In the genomic region with DNA sequence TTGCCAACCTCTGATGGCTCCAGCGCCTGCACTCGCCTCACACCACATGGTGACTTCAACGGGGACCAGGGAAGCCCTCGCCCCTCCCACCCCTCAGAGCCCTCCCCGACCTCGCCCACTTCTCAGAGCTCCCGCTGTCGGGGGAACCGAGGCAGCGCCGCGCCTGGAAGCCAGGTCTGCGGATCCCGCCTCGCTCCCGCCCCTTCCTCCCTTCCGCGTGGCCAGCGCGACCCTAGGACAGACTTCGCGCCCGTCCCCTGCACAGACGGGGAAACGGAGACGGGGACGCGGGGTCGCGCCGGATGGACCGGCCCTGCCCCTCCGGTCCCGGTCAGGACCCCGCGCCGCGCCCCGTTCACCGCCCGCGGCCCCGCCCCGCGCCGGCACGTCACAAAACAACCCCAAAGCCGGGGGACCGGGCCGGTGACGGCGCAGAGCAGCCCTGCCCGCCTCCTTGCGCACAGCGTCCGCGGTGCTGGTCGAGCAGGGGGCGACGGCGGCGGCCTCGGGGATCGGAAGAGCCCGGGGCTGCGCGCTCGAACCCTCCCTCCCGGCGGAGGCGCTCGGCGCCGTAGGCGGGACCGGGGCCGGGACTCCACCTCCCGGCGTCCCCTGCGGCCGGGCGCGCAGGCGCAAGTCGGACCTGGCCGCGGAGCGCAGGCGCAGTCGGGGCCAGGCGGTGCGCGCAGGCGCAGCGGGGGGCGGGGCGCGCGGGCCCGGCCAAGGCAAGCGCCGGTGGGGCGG, we compare ENCODE assay signal across 8 cellular contexts. TPM values are rescaled to one million over a fixed set of nuclear protein-coding genes. Genes with fewer than 3 reads are reported as not detected.
DNase-seq lines count a peak whose midpoint lies in the region; ATAC-seq and TF ChIP-seq lines count a peak whose summit lies in the region.

No MANE protein-coding gene starts in this region.

- H3K23ac ChIP-seq in IMR-90 (ENCODE audit: low read depth, low read length): no peak overlapping the region

- H3K4me1 Mint-ChIP-seq in activated T-helper 2 cell treated with anti-CD3 and anti-CD28 coated beads, Interferon-gamma antibody, Interleukin-2, Interleukin-4, amounts not matched to agents 10 μg/mL and 5 μg/mL and 100 μg/mL, durations not matched to agents 14 hours and 24 hours and 36 hours (ENCODE audit: low read depth): peaks cover 4% of the 10 kb centered on the region
- peaks cover 13% of the 10 kb centered on the region for H3K4me1 Mint-ChIP-seq in nephron

- H3K9me3 ChIP-seq in IMR-90 (ENCODE audit: control insufficient read depth, insufficient read depth, low read length): no peaks in the 10 kb centered on the region

- H4K20me1 ChIP-seq in IMR-90 (ENCODE audit: insufficient read depth, low read length): peaks cover 37% of the 10 kb centered on the region

- peak overlapping the region; percentile 88 for H3K27ac Mint-ChIP-seq in activated T-helper 2 cell treated with anti-CD3 and anti-CD28 coated beads, Interferon-gamma antibody, Interleukin-2, Interleukin-4, amounts not matched to agents 10 μg/mL and 5 μg/mL and 100 μg/mL, durations not matched to agents 14 hours and 24 hours and 36 hours
- peak overlapping the region; percentile 37 to 92 (median 70) for H3K27ac Mint-ChIP-seq in nephron

- H3K4ac ChIP-seq in IMR-90 (ENCODE audit: low read depth, low read length): peak overlapping the region; percentile 95

- TF ChIP-seq RAD21 in IMR-90 (IDR thresholded peaks at IDR 0.05; ENCODE audit: low read length): no peak

- peaks cover 3% of the 10 kb centered on the region for H3K36me3 Mint-ChIP-seq in activated T-helper 2 cell treated with anti-CD3 and anti-CD28 coated beads, Interferon-gamma antibody, Interleukin-2, Interleukin-4, amounts not matched to agents 10 μg/mL and 5 μg/mL and 100 μg/mL, durations not matched to agents 14 hours and 24 hours and 36 hours (ENCODE audit: low read depth)
- no peaks in the 10 kb centered on the region for H3K36me3 Mint-ChIP-seq in nephron (ENCODE audit: low read depth)

- peak overlapping the region; percentile 83 for H3K4me3 Mint-ChIP-seq in activated T-helper 2 cell treated with anti-CD3 and anti-CD28 coated beads, Interferon-gamma antibody, Interleukin-2, Interleukin-4, amounts not matched to agents 10 μg/mL and 5 μg/mL and 100 μg/mL, durations not matched to agents 14 hours and 24 hours and 36 hours (ENCODE audit: low read depth)
- peak overlapping the region; percentile 82 to 88 (median 85) for H3K4me3 Mint-ChIP-seq in nephron

- H3K27me3 ChIP-seq in IMR-90 (ENCODE audit: control insufficient read depth, insufficient read depth, low read length): peaks cover 2% of the 10 kb centered on the region; the same call in 1 of the 2 replicates

- TF ChIP-seq CTCF in IMR-90 (conservative IDR thresholded peaks at IDR 0.05; ENCODE audit: low read depth, low read length) (0 out of 2 replicates have a peak, but pooled peaks have one; percentile 8), fibroblast of pulmonary artery (IDR thresholded peaks at IDR 0.05; ENCODE audit: low read length, missing control alignments) (no peak), nephron (IDR thresholded peaks at IDR 0.05; ENCODE audit: unreplicated experiment in 3 of 3) (no peak)

- BruUV-seq in IMR-90 (replicated peaks; lab: Mats Ljungman, UMichigan): no TSS peak

- H3K9ac ChIP-seq in IMR-90 (ENCODE audit: low read depth, low read length): peak overlapping the region; percentile 85

- dilution Hi-C loops in IMR-90 (cut with HindIII; ENCODE audit: low sequenced_read_pairs, unreplicated experiment): no loop called here

- peak overlapping the region; percentile 93 for H3K27ac ChIP-seq in IMR-90 (ENCODE audit: insufficient read depth, low read length)

- H3K14ac ChIP-seq in IMR-90 (replicated peaks; ENCODE audit: low read depth, low read length): peak overlapping the region; percentile 94

- WGBS in IMR-90 (ENCODE audit: extremely low coverage in 2 of 2, insufficient read length in 1 of 2), 2 experiments: 0% methylated on average over 57 of the region's 103 CpGs; no CpG with 5 or more reads in 1 of the 2 experiments

- DNase-seq in DMS 273 treated with DMSO at 0.1 percent for 48 hours (lab: John Stamatoyannopoulos, UW) (peak; percentile 56), IMR-90 (peak; percentile 76), RKO (ENCODE audit: low spot score) (peak; percentile 89), fibroblast of pulmonary artery (ENCODE audit: low read depth) (peak; percentile 82)
- DNase-seq in activated T-helper 2 cell treated with anti-CD3 and anti-CD28 coated beads, Interferon-gamma antibody, Interleukin-2, Interleukin-4, amounts not matched to agents 10 μg/mL and 5 μg/mL and 100 μg/mL, durations not matched to agents 14 hours and 24 hours and 36 hours (ENCODE audit: low spot score): peak; percentile 90
- DNase-seq in stimulated activated naive CD8-positive, alpha-beta T cell treated with anti-CD3 and anti-CD28 coated beads, Interleukin-15, Interleukin-2, amounts not matched to agents 100 U/mL and 50 U/mL, for 24 hours: peak; percentile 93

- H3K56ac ChIP-seq in IMR-90 (ENCODE audit: extremely low read depth, insufficient read depth, low read length): peak overlapping the region; percentile 65; the same call in 1 of the 2 replicates

- H3K4me3 ChIP-seq in IMR-90 (ENCODE audit: insufficient read depth, low read depth, low read length) (peak overlapping the region; percentile 94), fibroblast of pulmonary artery (replicated peaks; ENCODE audit: low read depth, low read length) (peak overlapping the region; percentile 85)

- H2BK5ac ChIP-seq in IMR-90 (ENCODE audit: low read depth, low read length, poor library complexity, severe bottlenecking): peak overlapping the region; percentile 87

- H3K27me3 Mint-ChIP-seq in activated T-helper 2 cell treated with anti-CD3 and anti-CD28 coated beads, Interferon-gamma antibody, Interleukin-2, Interleukin-4, amounts not matched to agents 10 μg/mL and 5 μg/mL and 100 μg/mL, durations not matched to agents 14 hours and 24 hours and 36 hours (ENCODE audit: low read depth): peaks cover 1% of the 10 kb centered on the region
- no peaks in the 10 kb centered on the region for H3K27me3 Mint-ChIP-seq in nephron (ENCODE audit: low read depth)

- peak overlapping the region; percentile 71 for H4K5ac ChIP-seq in IMR-90 (ENCODE audit: low read depth, low read length)

- H2BK120ac ChIP-seq in IMR-90 (ENCODE audit: low read depth, low read length): peak overlapping the region; percentile 77; the same call in 1 of the 2 replicates

- peak overlapping the region; percentile 83 for H3K4me2 ChIP-seq in IMR-90 (ENCODE audit: low read depth, low read length)

- H2AFZ ChIP-seq in IMR-90 (replicated peaks; ENCODE audit: low read length, poor library complexity): peak overlapping the region; percentile 99

- peak; percentile 49 for ATAC-seq in GM21526 (IDR thresholded peaks at IDR 0.05; ENCODE audit: low FRiP score, unreplicated experiment)
- peak; percentile 82 for ATAC-seq in IMR-90 (ENCODE audit: low read depth)
- peak; percentile 80 for ATAC-seq in stimulated activated naive CD8-positive, alpha-beta T cell treated with anti-CD3 and anti-CD28 coated beads, Interleukin-15, Interleukin-2, amounts not matched to agents 100 U/mL and 50 U/mL, for 24 hours

- H3K4me1 ChIP-seq in IMR-90 (ENCODE audit: control insufficient read depth, insufficient read depth, low read length): peaks cover 8% of the 10 kb centered on the region

- H2AK9ac ChIP-seq in IMR-90 (replicated peaks; ENCODE audit: low read depth, low read length, poor library complexity): peak overlapping the region; percentile 100

- peaks cover 4% of the 10 kb centered on the region; the same call in 1 of the 2 replicates for H3K9me1 ChIP-seq in IMR-90 (ENCODE audit: insufficient read depth, low read length)

- H4K8ac ChIP-seq in IMR-90 (ENCODE audit: low read depth in 2 of 2, low read length in 2 of 2): peak overlapping the region; percentile 76 to 86

- peak overlapping the region; percentile 78 for H2AK5ac ChIP-seq in IMR-90 (ENCODE audit: low read depth, low read length)

- no peak overlapping the region for H2BK20ac ChIP-seq in IMR-90 (ENCODE audit: low read depth, low read length)

- peak overlapping the region; percentile 74 for H3K18ac ChIP-seq in IMR-90 (ENCODE audit: low read depth, low read length)

- in situ Hi-C loops in IMR-90 (cut with MboI; ENCODE audit: low sequenced_read_pairs): no loop called here

- peaks cover 8% of the 10 kb centered on the region; the same call in 1 of the 2 replicates for H3K36me3 ChIP-seq in IMR-90 (ENCODE audit: control insufficient read depth, insufficient read depth, low read length)

- POLR2A ChIA-PET in IMR-90 (lab: Charles Lee; ENCODE audit: unreplicated experiment): no interaction called here

- intact Hi-C loops in IMR-90 (cut with micrococcal nuclease): no loop called here
- intact Hi-C loops in activated T-helper 2 cell treated with anti-CD3 and anti-CD28 coated beads, Interferon-gamma antibody, Interleukin-2, Interleukin-4, amounts not matched to agents 10 μg/mL and 5 μg/mL and 100 μg/mL, durations not matched to agents 14 hours and 24 hours and 36 hours (cut with micrococcal nuclease): loop anchor here (1.0 to 10.0 kb wide), 4 partner anchors 20 to 104 kb away; a partner anchor contains a TSS

- CTCF ChIA-PET in IMR-90 (lab: Yijun Ruan, JAX): interaction anchor here (0.6 to 2.0 kb wide), 2 partner anchors 21 to 299 kb away, joined by 3 to 11 read pairs; no protein-coding TSS in a partner anchor

- H4K91ac ChIP-seq in IMR-90 (ENCODE audit: insufficient read depth, low read depth, low read length): peak overlapping the region; percentile 79

- H2BK15ac ChIP-seq in IMR-90 (ENCODE audit: low read depth, low read length): no peak overlapping the region

- H3K9me3 Mint-ChIP-seq in activated T-helper 2 cell treated with anti-CD3 and anti-CD28 coated beads, Interferon-gamma antibody, Interleukin-2, Interleukin-4, amounts not matched to agents 10 μg/mL and 5 μg/mL and 100 μg/mL, durations not matched to agents 14 hours and 24 hours and 36 hours: no peaks in the 10 kb centered on the region
- H3K9me3 Mint-ChIP-seq in nephron: no peaks in the 10 kb centered on the region

- peaks cover 3 to 43% of the 10 kb centered on the region in 2 experiments for H3K79me1 ChIP-seq in IMR-90 (ENCODE audit: low read depth in 1 of 2, low read length in 2 of 2)

- no peak for TF ChIP-seq POLR2A in IMR-90 (IDR thresholded peaks at IDR 0.05; ENCODE audit: low read depth, low read length)

RNA-seq across cellular contexts. Expression of a gene that starts 0.4 kb away (rescaled TPM):
- 35.7 and 39.2 TPM in 2 replicates for total RNA-seq in IMR-90 (2012; rRNA removed)
- 68.9 and 80.8 TPM in 2 replicates for polyA plus RNA-seq in IMR-90 (2012; rRNA removed)
- 94.6 and 103 TPM in 2 replicates for polyA plus RNA-seq in IMR-90 (2012; cell fraction: cytosol; rRNA removed)
- polyA plus RNA-seq in IMR-90 (2012; cell fraction: nucleus; rRNA removed; ENCODE audit: low replicate concordance): 46.7 and 97.7 TPM in 2 replicates
- total RNA-seq in activated T-helper 2 cell treated with anti-CD3 and anti-CD28 coated beads, Interferon-gamma antibody, Interleukin-2, Interleukin-4, amounts not matched to agents 10 μg/mL and 5 μg/mL and 100 μg/mL, durations not matched to agents 14 hours and 24 hours and 36 hours: 53.7 and 55.7 TPM in 2 replicates

RNA-seq across cellular contexts. Expression of a gene that starts 12.7 kb away (rescaled TPM):
- not detected in 2 replicates for total RNA-seq in IMR-90 (2012; rRNA removed)
- 0.11 and 0.24 TPM in 2 replicates for polyA plus RNA-seq in IMR-90 (2012; rRNA removed)
- 0.23 and 0.81 TPM in 2 replicates for polyA plus RNA-seq in IMR-90 (2012; cell fraction: cytosol; rRNA removed)
- polyA plus RNA-seq in IMR-90 (2012; cell fraction: nucleus; rRNA removed; ENCODE audit: low replicate concordance): 0.11 and 0.50 TPM in 2 replicates
- 29.9 and 31.8 TPM in 2 replicates for total RNA-seq in activated T-helper 2 cell treated with anti-CD3 and anti-CD28 coated beads, Interferon-gamma antibody, Interleukin-2, Interleukin-4, amounts not matched to agents 10 μg/mL and 5 μg/mL and 100 μg/mL, durations not matched to agents 14 hours and 24 hours and 36 hours

RNA-seq across cellular contexts. Expression of a gene that starts 23.9 kb away (rescaled TPM):
- 2.7 and 4.2 TPM in 2 replicates for total RNA-seq in IMR-90 (2012; rRNA removed)
- 6.3 and 13.9 TPM in 2 replicates for polyA plus RNA-seq in IMR-90 (2012; rRNA removed)
- 13.7 and 31.3 TPM in 2 replicates for polyA plus RNA-seq in IMR-90 (2012; cell fraction: cytosol; rRNA removed)
- polyA plus RNA-seq in IMR-90 (2012; cell fraction: nucleus; rRNA removed; ENCODE audit: low replicate concordance): 5.7 and 24.7 TPM in 2 replicates
- total RNA-seq in activated T-helper 2 cell treated with anti-CD3 and anti-CD28 coated beads, Interferon-gamma antibody, Interleukin-2, Interleukin-4, amounts not matched to agents 10 μg/mL and 5 μg/mL and 100 μg/mL, durations not matched to agents 14 hours and 24 hours and 36 hours: 13.6 and 15.7 TPM in 2 replicates

RNA-seq across cellular contexts. Expression of a gene that starts 34.9 kb away (rescaled TPM):
- total RNA-seq in IMR-90 (2012; rRNA removed): not detected in 2 replicates
- 0.24 and 0.26 TPM in 2 replicates for polyA plus RNA-seq in IMR-90 (2012; rRNA removed)
- polyA plus RNA-seq in IMR-90 (2012; cell fraction: cytosol; rRNA removed): 0.35 TPM in 1 of 2 replicates, not detected in the other
- polyA plus RNA-seq in IMR-90 (2012; cell fraction: nucleus; rRNA removed; ENCODE audit: low replicate concordance): 1.1 and 2.5 TPM in 2 replicates
- total RNA-seq in activated T-helper 2 cell treated with anti-CD3 and anti-CD28 coated beads, Interferon-gamma antibody, Interleukin-2, Interleukin-4, amounts not matched to agents 10 μg/mL and 5 μg/mL and 100 μg/mL, durations not matched to agents 14 hours and 24 hours and 36 hours: 0.18 and 0.21 TPM in 2 replicates

RNA-seq across cellular contexts. Expression of a gene that starts 41.2 kb away (rescaled TPM):
- total RNA-seq in IMR-90 (2012; rRNA removed): 129 and 130 TPM in 2 replicates
- 698 and 994 TPM in 2 replicates for polyA plus RNA-seq in IMR-90 (2012; rRNA removed)
- 596 and 943 TPM in 2 replicates for polyA plus RNA-seq in IMR-90 (2012; cell fraction: cytosol; rRNA removed)
- polyA plus RNA-seq in IMR-90 (2012; cell fraction: nucleus; rRNA removed; ENCODE audit: low replicate concordance): 294 and 438 TPM in 2 replicates
- total RNA-seq in activated T-helper 2 cell treated with anti-CD3 and anti-CD28 coated beads, Interferon-gamma antibody, Interleukin-2, Interleukin-4, amounts not matched to agents 10 μg/mL and 5 μg/mL and 100 μg/mL, durations not matched to agents 14 hours and 24 hours and 36 hours: 300 and 304 TPM in 2 replicates

Comparison
In these comparisons a context has a peak if more than half of its experiments do, and no peak if none do; other contexts are left out.
1. Peak in every context shown above with its lines: DNase-seq, ATAC-seq, H3K4me3 ChIP-seq and H3K27ac ChIP-seq.
2. RNA of a gene that starts 12.7 kb away (total RNA-seq): 29.9 to 31.8 TPM in activated T-helper 2 cell treated with anti-CD3 and anti-CD28 coated beads, Interferon-gamma antibody, Interleukin-2, Interleukin-4, amounts not matched to agents 10 μg/mL and 5 μg/mL and 100 μg/mL, durations not matched to agents 14 hours and 24 hours and 36 hours; not detected in IMR-90; every median in the first group is over 10 times any median in the second.